In the genomic region with DNA sequence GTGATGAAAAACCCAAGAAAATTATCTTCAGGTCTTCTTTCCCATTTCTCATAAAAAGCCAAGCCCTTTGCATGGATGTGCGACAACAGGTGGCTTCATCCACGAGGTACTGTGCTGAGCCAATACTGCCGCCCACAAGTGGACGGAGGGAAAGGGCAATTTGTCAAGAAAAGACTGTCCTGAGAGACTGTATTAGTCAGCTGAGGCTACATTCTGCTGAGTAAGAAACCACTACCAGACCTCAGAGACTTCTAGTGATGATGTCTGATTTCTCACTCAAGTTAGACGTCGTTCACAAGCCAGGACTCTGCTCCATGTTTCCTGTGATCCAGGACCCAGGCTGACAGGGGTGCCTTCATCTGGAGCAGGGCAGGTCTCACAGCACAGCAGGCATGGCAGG, we compare ENCODE assay signal across 15 cellular contexts.
"Had no signal": no experiment of that assay in that cellular context is flagged by ENCODE, and none has a peak within 500 bp of the region (broad histone marks: within the 10 kb centered on the region; RNA-seq: fewer than 3 reads in every experiment).

No MANE protein-coding gene starts in this region.

- H3K27ac ChIP-seq: brain microvascular endothelial cell, lower lobe of right lung, right atrium auricular region, VCaP had no signal

- H3K36me3 Mint-ChIP-seq: activated naive CD4-positive, alpha-beta T cell treated with anti-CD3 and anti-CD28 coated beads, Interleukin-2, amount 50 U/mL, for 72 hours; mesothelial cell of epicardium had no signal

- H3K27me3 ChIP-seq: brain microvascular endothelial cell, right atrium auricular region had no signal

- H3K4me3 Mint-ChIP-seq: activated CD8-positive, alpha-beta T cell treated with anti-CD3 and anti-CD28 coated beads for 36 hours; dendritic cell treated with granulocyte-macrophage colony-stimulating factor and Interleukin-4, amounts not matched to agents 40 ng/mL and 50 ng/mL, for 4 days; mesothelial cell of epicardium had no signal

- H3K4me3 ChIP-seq: lower lobe of right lung, right atrium auricular region had no signal

- H3K27ac Mint-ChIP-seq: activated CD8-positive, alpha-beta T cell treated with anti-CD3 and anti-CD28 coated beads for 36 hours; activated naive CD4-positive, alpha-beta T cell treated with anti-CD3 and anti-CD28 coated beads, Interleukin-2, amount 50 U/mL, for 72 hours; dendritic cell treated with granulocyte-macrophage colony-stimulating factor and Interleukin-4, amounts not matched to agents 40 ng/mL and 50 ng/mL, for 4 days; mesothelial cell of epicardium had no signal

- H3K27me3 Mint-ChIP-seq: activated CD8-positive, alpha-beta T cell treated with anti-CD3 and anti-CD28 coated beads for 36 hours had no signal

- H3K9me3 Mint-ChIP-seq: activated CD8-positive, alpha-beta T cell treated with anti-CD3 and anti-CD28 coated beads for 36 hours; activated naive CD4-positive, alpha-beta T cell treated with anti-CD3 and anti-CD28 coated beads, Interleukin-2, amount 50 U/mL, for 72 hours; dendritic cell treated with granulocyte-macrophage colony-stimulating factor and Interleukin-4, amounts not matched to agents 40 ng/mL and 50 ng/mL, for 4 days; mesothelial cell of epicardium had no signal

- H3K9me3 ChIP-seq: lower lobe of right lung, right atrium auricular region had no signal

- ATAC-seq: activated CD8-positive, alpha-beta T cell treated with anti-CD3 and anti-CD28 coated beads for 36 hours; left cardiac atrium; lower lobe of right lung had no signal

- DNase-seq: activated CD8-positive, alpha-beta T cell treated with anti-CD3 and anti-CD28 coated beads for 36 hours; activated effector memory CD4-positive, alpha-beta T cell treated with anti-CD3 and anti-CD28 coated beads, Interleukin-2, amount 50 U/mL, for 16 hours; brain microvascular endothelial cell; erythroblast; hippocampal formation; left cardiac atrium; lower lobe of right lung; small intestine; stimulated activated naive CD4-positive, alpha-beta T cell; T-helper 9 cell had no signal

- H3K36me3 ChIP-seq: brain microvascular endothelial cell had no signal
